20 cellular contexts compared by ENCODE assay signal in the genomic region with DNA sequence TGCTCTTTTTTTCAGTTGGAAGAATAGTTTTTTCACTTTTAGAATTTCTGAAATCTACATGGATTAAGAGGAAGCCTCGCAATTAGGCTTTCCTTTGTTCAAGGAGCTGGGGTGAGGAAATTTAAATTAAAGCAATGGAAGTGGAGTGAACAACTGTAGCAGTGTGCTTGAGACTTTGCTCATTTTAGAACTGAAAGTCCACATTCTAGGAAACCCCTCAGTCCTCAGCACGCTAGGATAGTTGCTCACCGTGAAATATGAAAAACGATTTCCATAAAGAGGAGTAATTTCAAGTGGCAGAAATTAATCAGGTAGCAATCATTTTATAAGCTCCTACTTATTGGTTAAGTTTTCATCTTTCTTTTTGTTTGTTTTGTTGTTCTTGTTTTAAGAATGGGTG.
DNase-seq lines count a peak whose midpoint lies in the region; ATAC-seq and TF ChIP-seq lines count a peak whose summit lies in the region.
"Had no signal": no experiment of that assay in that cellular context is flagged by ENCODE, and none has a peak within 500 bp of the region (broad histone marks: within the 10 kb centered on the region; RNA-seq: fewer than 3 reads in every experiment).

No MANE protein-coding gene starts in this region.

- DNase-seq in DMS79 (lab: John Stamatoyannopoulos, UW) = peak; percentile 54
- no peak for DNase-seq in HPDE6-E6E7 (ENCODE audit: extremely low spot score)
- DNase-seq in caudate nucleus (lab: John Stamatoyannopoulos, UW) = no peak
- DNase-seq in brain microvascular endothelial cell = no peak
- no peak for DNase-seq in CD4-positive, alpha-beta T cell
- DNase-seq: Calu3; CD4-positive, alpha-beta memory T cell; COR-L47; DMS53; EL; GDM1; GM23248; H9 had no signal

- H3K27ac ChIP-seq in 22Rv1 (peak overlapping the region; percentile 73), VCaP (peak overlapping the region; percentile 91), caudate nucleus (ENCODE audit: low read depth, low read length) (no peak overlapping the region), brain microvascular endothelial cell (no peak overlapping the region)
- no peak overlapping the region for H3K27ac ChIP-seq in CD4-positive, alpha-beta T cell (ENCODE audit: low read depth, low read length)
- H3K27ac ChIP-seq: BLaER1, C4-2B, GM23248 had no signal

- no peaks in the 10 kb centered on the region for H3K9me3 Mint-ChIP-seq in CD4-positive, alpha-beta T cell

- H3K36me3 Mint-ChIP-seq in CD4-positive, alpha-beta T cell (ENCODE audit: low read depth) = no peaks in the 10 kb centered on the region
- H3K36me3 Mint-ChIP-seq: CD4-positive, alpha-beta memory T cell had no signal

- no peak overlapping the region for H3K27ac Mint-ChIP-seq in CD4-positive, alpha-beta T cell
- H3K27ac Mint-ChIP-seq: B cell; CD4-positive, alpha-beta memory T cell had no signal

- no peaks in the 10 kb centered on the region for H3K9me3 ChIP-seq in CD4-positive, alpha-beta T cell (ENCODE audit: control insufficient read depth, low read length)
- H3K9me3 ChIP-seq: BLaER1 had no signal

- POLR2A ChIA-PET in CD4-positive, alpha-beta T cell (lab: Charles Lee) = no interaction called here

- H3K27me3 Mint-ChIP-seq in CD4-positive, alpha-beta T cell = peaks cover 7% of the 10 kb centered on the region
- H3K27me3 Mint-ChIP-seq: B cell had no signal

- no peaks in the 10 kb centered on the region for H3K27me3 ChIP-seq in brain microvascular endothelial cell (replicated peaks)
- no peaks in the 10 kb centered on the region for H3K27me3 ChIP-seq in CD4-positive, alpha-beta T cell (ENCODE audit: control insufficient read depth, insufficient read depth, low read length)
- H3K27me3 ChIP-seq: BLaER1 had no signal

- no peak overlapping the region for H3K4me3 ChIP-seq in brain microvascular endothelial cell (ENCODE audit: low read depth, low read length)
- H3K4me3 ChIP-seq: BLaER1, GM23248 had no signal

- TF ChIP-seq CTCF in 22Rv1 (IDR thresholded peaks at IDR 0.05) (no peak), VCaP (conservative IDR thresholded peaks at IDR 0.05) (no peak), brain microvascular endothelial cell (IDR thresholded peaks at IDR 0.05; ENCODE audit: low read depth, low read length, missing control alignments) (no peak)
- no peak for TF ChIP-seq CTCF in CD4-positive, alpha-beta T cell (IDR thresholded peaks at IDR 0.05)

- CTCF ChIA-PET in CD4-positive, alpha-beta T cell (lab: Charles Lee) = no interaction called here

- intact Hi-C loops in CD4-positive, alpha-beta T cell (cut with DNase I, micrococcal nuclease) = no loop called here

- ATAC-seq in GM18868 (IDR thresholded peaks at IDR 0.05; ENCODE audit: unreplicated experiment) = peak; percentile 43
- no peak for ATAC-seq in CD4-positive, alpha-beta T cell (ENCODE audit: poor library complexity)
- ATAC-seq: HCT116 had no signal

- H3K36me3 ChIP-seq in brain microvascular endothelial cell (replicated peaks) = no peaks in the 10 kb centered on the region
- H3K36me3 ChIP-seq: BLaER1 had no signal

- H3K4me1 Mint-ChIP-seq in CD4-positive, alpha-beta T cell (ENCODE audit: low read depth) = no peaks in the 10 kb centered on the region
- H3K4me1 Mint-ChIP-seq: B cell; CD4-positive, alpha-beta memory T cell had no signal

- in situ Hi-C loops in brain microvascular endothelial cell (cut with HindIII; ENCODE audit: low pct_ligation_motif_present, low sequenced_read_pairs) = no loop called here

- H3K4me3 Mint-ChIP-seq in CD4-positive, alpha-beta T cell = no peak overlapping the region
- H3K4me3 Mint-ChIP-seq: B cell; CD4-positive, alpha-beta memory T cell; H9 had no signal

Comparison
In these comparisons a context has a peak if more than half of its experiments do, and no peak if none do; other contexts are left out.
1. H3K27ac ChIP-seq: peak in 22Rv1 (single experiment) and VCaP (single experiment); none in caudate nucleus (single experiment), brain microvascular endothelial cell (single experiment) and CD4-positive, alpha-beta T cell (single experiment).